9 cellular contexts compared by ENCODE assay signal in the genomic region with DNA sequence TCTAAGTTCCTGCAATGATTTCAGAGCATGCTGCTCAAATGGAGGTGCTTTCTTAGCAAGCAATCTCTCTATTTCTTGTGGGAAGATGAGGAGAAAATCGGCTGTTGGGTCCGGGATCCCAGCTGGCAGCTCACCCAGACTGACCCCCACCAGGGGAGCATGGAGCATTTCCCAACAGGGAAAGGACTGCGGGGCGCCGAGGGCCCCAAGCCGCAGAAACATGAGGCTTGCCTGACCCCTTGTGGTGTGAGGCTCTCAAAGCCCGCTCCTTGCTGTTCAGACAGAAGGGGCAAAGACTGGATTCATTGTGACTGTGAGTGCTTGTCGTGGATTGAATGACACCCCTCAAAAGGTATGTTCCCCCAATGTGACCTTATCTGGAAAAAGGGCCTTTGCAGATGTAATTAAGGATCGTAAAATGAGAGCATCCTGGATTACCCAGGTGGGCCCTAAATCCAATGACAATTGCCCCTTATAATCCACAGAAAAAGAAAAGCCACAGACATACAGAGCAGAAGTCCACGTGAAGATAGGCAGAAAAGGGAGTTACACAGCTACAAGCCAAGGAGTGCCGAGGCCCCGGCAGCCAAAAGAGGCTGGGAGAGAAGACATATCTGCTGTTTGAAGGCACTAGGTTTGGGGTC.
DNase-seq lines count a peak whose midpoint lies in the region; ATAC-seq and TF ChIP-seq lines count a peak whose summit lies in the region.
"Had no signal": no experiment of that assay in that cellular context is flagged by ENCODE, and none has a peak within 500 bp of the region (broad histone marks: within the 10 kb centered on the region; RNA-seq: fewer than 3 reads in every experiment).

No MANE protein-coding gene starts in this region.

- H3K79me2 ChIP-seq in SU-DHL-6 (ENCODE audit: insufficient read depth, low read length) = no peaks in the 10 kb centered on the region

- H4K20me1 ChIP-seq in SU-DHL-6 (ENCODE audit: low read depth, low read length) = no peaks in the 10 kb centered on the region

- no peaks in the 10 kb centered on the region for H3K9me2 ChIP-seq in SU-DHL-6 (replicated peaks; ENCODE audit: insufficient read depth, low read length)

- CTCF ChIA-PET in activated CD4-positive, alpha-beta T cell treated with anti-CD3 and anti-CD28 coated beads for 36 hours (lab: Charles Lee) = interaction anchor here (0.6 to 1.1 kb wide), 3 partner anchors 9 to 194 kb away, joined by 3 to 5 read pairs (median 3); no protein-coding TSS in a partner anchor
- CTCF ChIA-PET in activated CD4-positive, alpha-beta T cell treated with anti-CD3 and anti-CD28 coated beads, Interleukin-2, amount 10 ng/mL, durations not matched to agents 7 days and 5 days (lab: Charles Lee) = no interaction called here

- H3K9me3 ChIP-seq in SU-DHL-6 (ENCODE audit: insufficient read depth, low read length) (no peaks in the 10 kb centered on the region), right cardiac atrium (ENCODE audit: control insufficient read depth, low read length) (no peaks in the 10 kb centered on the region), testis (no peaks in the 10 kb centered on the region)

- no peak overlapping the region for H3K9ac ChIP-seq in SU-DHL-6 (ENCODE audit: low read length)

- no peak overlapping the region for H3K4me2 ChIP-seq in SU-DHL-6 (ENCODE audit: low read depth, low read length, poor library complexity, severe bottlenecking)

- WGBS in right cardiac atrium = 22% methylated on average over 12 of the region's 12 CpGs
- WGBS in testis, 2 donors = 34 to 43% methylated on average over 10 to 12 of the region's 12 CpGs

- no peaks in the 10 kb centered on the region for H3K36me3 Mint-ChIP-seq in activated CD4-positive, alpha-beta T cell treated with anti-CD3 and anti-CD28 coated beads for 36 hours (ENCODE audit: low read depth)
- H3K36me3 Mint-ChIP-seq in activated CD4-positive, alpha-beta T cell treated with anti-CD3 and anti-CD28 coated beads, Interleukin-2, amount 10 ng/mL, durations not matched to agents 7 days and 5 days (ENCODE audit: low read depth) = no peaks in the 10 kb centered on the region
- H3K36me3 Mint-ChIP-seq: activated naive CD8-positive, alpha-beta T cell had no signal

- H3K9me3 Mint-ChIP-seq in activated CD4-positive, alpha-beta T cell treated with anti-CD3 and anti-CD28 coated beads for 36 hours (ENCODE audit: low read depth) = no peaks in the 10 kb centered on the region
- H3K9me3 Mint-ChIP-seq in activated CD4-positive, alpha-beta T cell treated with anti-CD3 and anti-CD28 coated beads, Interleukin-2, amount 10 ng/mL, durations not matched to agents 7 days and 5 days = no peaks in the 10 kb centered on the region

- H3K27me3 Mint-ChIP-seq in activated CD4-positive, alpha-beta T cell treated with anti-CD3 and anti-CD28 coated beads for 36 hours = peaks cover 9% of the 10 kb centered on the region
- no peaks in the 10 kb centered on the region for H3K27me3 Mint-ChIP-seq in activated CD4-positive, alpha-beta T cell treated with anti-CD3 and anti-CD28 coated beads, Interleukin-2, amount 10 ng/mL, durations not matched to agents 7 days and 5 days

- no peaks in the 10 kb centered on the region for H3F3A ChIP-seq in SU-DHL-6 (ENCODE audit: insufficient read depth)

- H3K27ac Mint-ChIP-seq in activated CD4-positive, alpha-beta T cell treated with anti-CD3 and anti-CD28 coated beads for 36 hours = no peak overlapping the region
- H3K27ac Mint-ChIP-seq in activated CD4-positive, alpha-beta T cell treated with anti-CD3 and anti-CD28 coated beads, Interleukin-2, amount 10 ng/mL, durations not matched to agents 7 days and 5 days = no peak overlapping the region
- H3K27ac Mint-ChIP-seq: activated naive CD8-positive, alpha-beta T cell had no signal

- TF ChIP-seq CTCF in SU-DHL-6 (IDR thresholded peaks at IDR 0.05; ENCODE audit: insufficient read depth, low read length, poor library complexity, severe bottlenecking) (peak; percentile 32), testis (IDR thresholded peaks at IDR 0.05) (peak in 2 of 3 experiments; percentile 25 to 36)

- no peak for ATAC-seq in activated CD4-positive, alpha-beta T cell treated with anti-CD3 and anti-CD28 coated beads for 36 hours
- ATAC-seq in right cardiac atrium = peak; percentile 52 to 56
- no peak for ATAC-seq in GM21737 (IDR thresholded peaks at IDR 0.05; ENCODE audit: unreplicated experiment)
- no peak for ATAC-seq in sciatic nerve

- H3K27me3 ChIP-seq in SU-DHL-6 (ENCODE audit: low read length) = no peaks in the 10 kb centered on the region
- no peaks in the 10 kb centered on the region for H3K27me3 ChIP-seq in right cardiac atrium (ENCODE audit: control insufficient read depth, insufficient read depth)
- H3K27me3 ChIP-seq in testis = no peaks in the 10 kb centered on the region

- no peaks in the 10 kb centered on the region for H3K4me1 Mint-ChIP-seq in activated CD4-positive, alpha-beta T cell treated with anti-CD3 and anti-CD28 coated beads for 36 hours
- H3K4me1 Mint-ChIP-seq in activated CD4-positive, alpha-beta T cell treated with anti-CD3 and anti-CD28 coated beads, Interleukin-2, amount 10 ng/mL, durations not matched to agents 7 days and 5 days = no peaks in the 10 kb centered on the region

- intact Hi-C loops in activated CD4-positive, alpha-beta T cell treated with anti-CD3 and anti-CD28 coated beads for 36 hours (cut with DNase I, micrococcal nuclease) = no loop called here
- intact Hi-C loops in right cardiac atrium (cut with DNase I) (loop anchor here in 2 of 4 donors (5.0 to 10.0 kb wide), 3 partner anchors 188 to 590 kb away; no protein-coding TSS in a partner anchor), testis (cut with DNase I; ENCODE audit: low total_unique reads) (no loop called here), sciatic nerve (cut with DNase I) (no loop called here)

- peak; percentile 45 for DNase-seq in activated CD4-positive, alpha-beta T cell treated with anti-CD3 and anti-CD28 coated beads for 36 hours
- DNase-seq in activated CD4-positive, alpha-beta T cell treated with anti-CD3 and anti-CD28 coated beads, Interleukin-2, amount 10 ng/mL, durations not matched to agents 7 days and 5 days = no peak
- peak; percentile 43 to 54 for DNase-seq in Kasumi-1 (lab: John Stamatoyannopoulos, UW)
- DNase-seq in right cardiac atrium = peak in 1 of 3 donors; percentile 54
- peak; percentile 41 for DNase-seq in testis
- DNase-seq in sciatic nerve (ENCODE audit: low spot score) = no peak

- H3K36me3 ChIP-seq in SU-DHL-6 (ENCODE audit: low read length) (no peaks in the 10 kb centered on the region), testis (ENCODE audit: low read depth, missing control alignments) (no peaks in the 10 kb centered on the region)

- TF ChIP-seq POLR2A in testis (IDR thresholded peaks at IDR 0.05) = no peak

- H3K4me3 Mint-ChIP-seq in activated CD4-positive, alpha-beta T cell treated with anti-CD3 and anti-CD28 coated beads for 36 hours = no peak overlapping the region
- no peak overlapping the region for H3K4me3 Mint-ChIP-seq in activated CD4-positive, alpha-beta T cell treated with anti-CD3 and anti-CD28 coated beads, Interleukin-2, amount 10 ng/mL, durations not matched to agents 7 days and 5 days
- H3K4me3 Mint-ChIP-seq: activated naive CD8-positive, alpha-beta T cell had no signal

- POLR2A ChIA-PET in activated CD4-positive, alpha-beta T cell treated with anti-CD3 and anti-CD28 coated beads for 36 hours (lab: Charles Lee) = no interaction called here
- POLR2A ChIA-PET in activated CD4-positive, alpha-beta T cell treated with anti-CD3 and anti-CD28 coated beads, Interleukin-2, amount 10 ng/mL, durations not matched to agents 7 days and 5 days (lab: Charles Lee) = no interaction called here

- H3K4me1 ChIP-seq in right cardiac atrium (ENCODE audit: control insufficient read depth, insufficient read depth, low read length) (no peaks in the 10 kb centered on the region), testis (no peaks in the 10 kb centered on the region)

- H3K27ac ChIP-seq in SU-DHL-6 (ENCODE audit: low read depth, low read length) = no peak overlapping the region
- no peak overlapping the region for H3K27ac ChIP-seq in right cardiac atrium (ENCODE audit: low read length)
- no peak overlapping the region for H3K27ac ChIP-seq in testis

- H2AFZ ChIP-seq in SU-DHL-6 (ENCODE audit: low read depth, low read length, severe bottlenecking) = no peak overlapping the region

- H3K4me3 ChIP-seq in SU-DHL-6 (ENCODE audit: insufficient read depth, low read length, poor library complexity, severe bottlenecking) = no peak overlapping the region
- no peak overlapping the region for H3K4me3 ChIP-seq in right cardiac atrium (ENCODE audit: low read length)
- no peak overlapping the region for H3K4me3 ChIP-seq in testis

Comparison
In these comparisons a context has a peak if more than half of its experiments do, and no peak if none do; other contexts are left out.
1. DNase-seq: peak in activated CD4-positive, alpha-beta T cell treated with anti-CD3 and anti-CD28 coated beads for 36 hours (single experiment), Kasumi-1 (2 of 2) and testis (single experiment); none in activated CD4-positive, alpha-beta T cell treated with anti-CD3 and anti-CD28 coated beads, Interleukin-2, amount 10 ng/mL, durations not matched to agents 7 days and 5 days (single experiment) and sciatic nerve (single experiment).
2. ATAC-seq: peak in right cardiac atrium (2 of 2); none in activated CD4-positive, alpha-beta T cell treated with anti-CD3 and anti-CD28 coated beads for 36 hours (single experiment), GM21737 (single experiment) and sciatic nerve (single experiment).